ENCODE assay signal across 2 cellular contexts in genomic region chr20:49146442-49146841, GRCh38.
TF ChIP-seq lines count a peak whose summit lies in the region.

No MANE protein-coding gene starts in this region.

TF ChIP-seq in HepG2, 621 proteins besides CTCF, POLR2A, EP300 and RAD21:
- peak; percentile 68; the same call in 1 of the 2 replicates for TF ChIP-seq ZNF770 (CRISPR knock-in tag; IDR thresholded peaks at IDR 0.05)
- TF ChIP-seq TARDBP (CRISPR knock-in tag; IDR thresholded peaks at IDR 0.05): 0 out of 2 replicates have a peak, but pooled peaks have one; percentile 23
- TF ChIP-seq ZNF121 (CRISPR knock-in tag; IDR thresholded peaks at IDR 0.05): peak; percentile 88
- no peak for TF ChIP-seq IKZF4 (CRISPR knock-in tag; IDR thresholded peaks at IDR 0.05; ENCODE audit: borderline replicate concordance, low read depth, not compliant biosample characterization)

TF ChIP-seq in GM23338, 12 proteins besides CTCF, POLR2A, EP300 and RAD21:
- no peak for TF ChIP-seq REST (IDR thresholded peaks at IDR 0.05; ENCODE audit: unreplicated experiment)
- no peak for TF ChIP-seq EZH2phosphoT487 (IDR thresholded peaks at IDR 0.05; ENCODE audit: unreplicated experiment)
- no peak for TF ChIP-seq NANOG (IDR thresholded peaks at IDR 0.05; ENCODE audit: borderline replicate concordance)
- no peak for TF ChIP-seq JUNB (IDR thresholded peaks at IDR 0.05; ENCODE audit: unreplicated experiment)
- no peak for TF ChIP-seq ZNF114 (CRISPR knock-in tag; IDR thresholded peaks at IDR 0.05)
- no peak for TF ChIP-seq ZNF331 (CRISPR knock-in tag; IDR thresholded peaks at IDR 0.05; ENCODE audit: low read depth)
- TF ChIP-seq EZH2 (IDR thresholded peaks at IDR 0.05; ENCODE audit: low read depth, unreplicated experiment): no peak
- no peak for TF ChIP-seq STAT1 (IDR thresholded peaks at IDR 0.05; ENCODE audit: unreplicated experiment)
- no peak for TF ChIP-seq ETS1 (IDR thresholded peaks at IDR 0.05)
- TF ChIP-seq POLR2AphosphoS5 (IDR thresholded peaks at IDR 0.05; ENCODE audit: low read depth): no peak
- TF ChIP-seq ZNF462 (CRISPR knock-in tag; IDR thresholded peaks at IDR 0.05): no peak
- TF ChIP-seq CREB1 (CRISPR knock-in tag; IDR thresholded peaks at IDR 0.05; ENCODE audit: low read depth): no peak
